In genomic region chr17:16443390-16444257, GRCh38 we compare ENCODE assay signal across 10 cellular contexts. TPM values are rescaled to one million over a fixed set of nuclear protein-coding genes. Genes with fewer than 3 reads are reported as not detected.
A peak's percentile ranks its signal among the peaks of the same experiment; 100 is the strongest.
DNase-seq lines count a peak whose midpoint lies in the region; ATAC-seq, FAIRE-seq and TF ChIP-seq lines count a peak whose summit lies in the region.
"Had no signal": no experiment of that assay in that cellular context is flagged by ENCODE, and none has a peak within 500 bp of the region (broad histone marks: within the 10 kb centered on the region; RNA-seq: fewer than 3 reads in every experiment).

No MANE protein-coding gene starts in this region.

- no peak overlapping the region for H3K14ac ChIP-seq in trophoblast cell (ENCODE audit: low read length)

- POLR2A ChIA-PET in K562 (lab: Yijun Ruan, JAX), result interaction anchor here (0.5 to 5.5 kb wide), 6 partner anchors 8 to 1152 kb away, joined by 3 to 31 read pairs (median 4); partner anchors contain the start of gene UBB

- no peak overlapping the region for H2AFZ ChIP-seq in K562 (ENCODE audit: low read depth, low read length)
- H2AFZ ChIP-seq in trophoblast cell (ENCODE audit: insufficient read depth, low read length, poor library complexity), result no peak overlapping the region

- no peaks in the 10 kb centered on the region for H3K9me3 Mint-ChIP-seq in activated naive CD4-positive, alpha-beta T cell treated with anti-CD3 and anti-CD28 coated beads, Interleukin-2, amount 50 U/mL, for 24 hours
- H3K9me3 Mint-ChIP-seq in activated naive CD4-positive, alpha-beta T cell treated with anti-CD3 and anti-CD28 coated beads, Interleukin-2, amount 10 ng/mL, durations not matched to agents 7 days and 5 days, result no peaks in the 10 kb centered on the region
- no peaks in the 10 kb centered on the region for H3K9me3 Mint-ChIP-seq in stimulated activated naive CD8-positive, alpha-beta T cell treated with anti-CD3 and anti-CD28 coated beads, Interleukin-15, Interleukin-2, amounts not matched to agents 100 ng/mL and 50 ng/mL, for 24 hours

- peaks cover 34% of the 10 kb centered on the region for H3K36me3 Mint-ChIP-seq in activated naive CD4-positive, alpha-beta T cell treated with anti-CD3 and anti-CD28 coated beads, Interleukin-2, amount 50 U/mL, for 24 hours
- H3K36me3 Mint-ChIP-seq in activated naive CD4-positive, alpha-beta T cell treated with anti-CD3 and anti-CD28 coated beads, Interleukin-2, amount 10 ng/mL, durations not matched to agents 7 days and 5 days, result peaks cover 61% of the 10 kb centered on the region
- H3K36me3 Mint-ChIP-seq in stimulated activated naive CD8-positive, alpha-beta T cell treated with anti-CD3 and anti-CD28 coated beads, Interleukin-15, Interleukin-2, amounts not matched to agents 100 ng/mL and 50 ng/mL, for 24 hours (ENCODE audit: low read depth), result peaks cover 75% of the 10 kb centered on the region

- CTCF ChIA-PET in activated naive CD4-positive, alpha-beta T cell treated with anti-CD3 and anti-CD28 coated beads, Interleukin-2, amount 10 ng/mL, durations not matched to agents 7 days and 5 days (lab: Charles Lee), result interaction anchor here (2.0 kb wide), 1 partner anchor 15 kb away, joined by 4 read pairs; no protein-coding TSS in a partner anchor
- CTCF ChIA-PET in K562 (lab: Yijun Ruan, JAX; ENCODE audit: low intra/inter-chr PET ratio), result no interaction called here

- H3K79me1 ChIP-seq in trophoblast cell (ENCODE audit: low read length), result peaks cover 6% of the 10 kb centered on the region

- no peak for TF ChIP-seq RAD21 in K562 (CRISPR knock-in tag; conservative IDR thresholded peaks at IDR 0.05 in 1 of 2, IDR thresholded peaks at IDR 0.05 in 1 of 2)

- H2BK5ac ChIP-seq in trophoblast cell (ENCODE audit: low read depth, low read length, poor library complexity), result no peak overlapping the region

- no peak overlapping the region for H4K91ac ChIP-seq in trophoblast cell (ENCODE audit: low read depth, low read length)

- H3K18ac ChIP-seq in trophoblast cell (ENCODE audit: low read length), result no peak overlapping the region

- intact Hi-C loops in K562 (cut with micrococcal nuclease), result no loop called here

- no peak overlapping the region for H4K12ac ChIP-seq in trophoblast cell (ENCODE audit: low read depth, low read length)

- H3K27me3 ChIP-seq in MG63 (no peaks in the 10 kb centered on the region), K562 (ENCODE audit: control insufficient read depth in 2 of 2, insufficient read depth in 2 of 2, low read length in 2 of 2) (no peaks in the 10 kb centered on the region), trophoblast cell (ENCODE audit: insufficient read depth, low read length) (no peaks in the 10 kb centered on the region)

- H2BK12ac ChIP-seq in trophoblast cell (ENCODE audit: low read length), result no peak overlapping the region

- H3K27ac Mint-ChIP-seq in activated naive CD4-positive, alpha-beta T cell treated with anti-CD3 and anti-CD28 coated beads, Interleukin-2, amount 50 U/mL, for 24 hours, result peak overlapping the region; percentile 85
- no peak overlapping the region for H3K27ac Mint-ChIP-seq in activated naive CD4-positive, alpha-beta T cell treated with anti-CD3 and anti-CD28 coated beads, Interleukin-2, amount 10 ng/mL, durations not matched to agents 7 days and 5 days
- H3K27ac Mint-ChIP-seq in stimulated activated naive CD8-positive, alpha-beta T cell treated with anti-CD3 and anti-CD28 coated beads, Interleukin-15, Interleukin-2, amounts not matched to agents 100 ng/mL and 50 ng/mL, for 24 hours, result peak overlapping the region; percentile 100

- peak overlapping the region; percentile 99; the same call in 1 of the 2 replicates for H3K4me2 ChIP-seq in K562 (ENCODE audit: insufficient read depth, low read length)
- no peak overlapping the region for H3K4me2 ChIP-seq in trophoblast cell (ENCODE audit: low read length)

- no peak overlapping the region for H4K8ac ChIP-seq in trophoblast cell (ENCODE audit: low read depth, low read length)

- no peak overlapping the region for H2AK5ac ChIP-seq in trophoblast cell (ENCODE audit: low read length)

- peak; percentile 72 for TF ChIP-seq POLR2A in K562 (conservative IDR thresholded peaks at IDR 0.05)

- H3K9ac ChIP-seq in K562 (ENCODE audit: insufficient read depth in 1 of 2, low read depth in 2 of 2, low read length in 2 of 2) (peak overlapping the region; percentile 88 to 98), trophoblast cell (ENCODE audit: low read length) (no peak overlapping the region)

- peak; percentile 15 for ATAC-seq in K562
- no peak for ATAC-seq in GM18520 (IDR thresholded peaks at IDR 0.05; ENCODE audit: unreplicated experiment)
- ATAC-seq in HG03469 (IDR thresholded peaks at IDR 0.05; ENCODE audit: unreplicated experiment), result no peak

- peaks cover 62% of the 10 kb centered on the region for H4K20me1 ChIP-seq in K562 (replicated peaks; ENCODE audit: control insufficient read depth, insufficient read depth, low read length)

- H3K4ac ChIP-seq in trophoblast cell (ENCODE audit: low read depth, low read length), result no peak overlapping the region

- peaks cover 21 to 26% of the 10 kb centered on the region in 2 experiments for H3K4me1 ChIP-seq in K562 (replicated peaks in 1 of 2; ENCODE audit: control insufficient read depth in 2 of 2, insufficient read depth in 2 of 2, low read length in 2 of 2)
- peaks cover 7 to 10% of the 10 kb centered on the region in 2 experiments for H3K4me1 ChIP-seq in trophoblast cell (ENCODE audit: control insufficient read depth in 1 of 2, insufficient read depth in 2 of 2, low read length in 2 of 2)

- H3K4me3 ChIP-seq in MG63 (no peak overlapping the region), K562 (no peak overlapping the region), trophoblast cell (ENCODE audit: low read depth, low read length) (no peak overlapping the region)

- H3K27me3 Mint-ChIP-seq in activated naive CD4-positive, alpha-beta T cell treated with anti-CD3 and anti-CD28 coated beads, Interleukin-2, amount 50 U/mL, for 24 hours, result no peaks in the 10 kb centered on the region
- H3K27me3 Mint-ChIP-seq in activated naive CD4-positive, alpha-beta T cell treated with anti-CD3 and anti-CD28 coated beads, Interleukin-2, amount 10 ng/mL, durations not matched to agents 7 days and 5 days, result no peaks in the 10 kb centered on the region
- H3K27me3 Mint-ChIP-seq in stimulated activated naive CD8-positive, alpha-beta T cell treated with anti-CD3 and anti-CD28 coated beads, Interleukin-15, Interleukin-2, amounts not matched to agents 100 ng/mL and 50 ng/mL, for 24 hours, result peaks cover 3% of the 10 kb centered on the region

- peak overlapping the region; percentile 100 for H3K4me3 Mint-ChIP-seq in activated naive CD4-positive, alpha-beta T cell treated with anti-CD3 and anti-CD28 coated beads, Interleukin-2, amount 50 U/mL, for 24 hours
- no peak overlapping the region for H3K4me3 Mint-ChIP-seq in activated naive CD4-positive, alpha-beta T cell treated with anti-CD3 and anti-CD28 coated beads, Interleukin-2, amount 10 ng/mL, durations not matched to agents 7 days and 5 days
- peak overlapping the region; percentile 99 for H3K4me3 Mint-ChIP-seq in stimulated activated naive CD8-positive, alpha-beta T cell treated with anti-CD3 and anti-CD28 coated beads, Interleukin-15, Interleukin-2, amounts not matched to agents 100 ng/mL and 50 ng/mL, for 24 hours

- no peak for DNase-seq in activated naive CD4-positive, alpha-beta T cell treated with anti-CD3 and anti-CD28 coated beads, Interleukin-2, amount 10 ng/mL, durations not matched to agents 7 days and 5 days
- DNase-seq in MG63 (peak; percentile 35), K562 (ENCODE audit: extremely low read depth in 1 of 4, low spot score in 3 of 4) (no peak), trophoblast cell (no peak)
- DNase-seq: cerebellar nuclear complex, NCI-H2029 treated with DMSO at 0.1 percent for 48 hours had no signal

- no TSS peak for BruUV-seq in K562 (replicated peaks; lab: Mats Ljungman, UMichigan)

- H3K9me1 ChIP-seq in K562 (ENCODE audit: control insufficient read depth, insufficient read depth, low read length), result peaks cover 10% of the 10 kb centered on the region

- H3K36me3 ChIP-seq in MG63, result peaks cover 83% of the 10 kb centered on the region
- H3K36me3 ChIP-seq in K562 (ENCODE audit: control insufficient read depth, insufficient read depth, low read length), result peaks cover 87% of the 10 kb centered on the region
- peaks cover 51 to 77% of the 10 kb centered on the region in 2 experiments for H3K36me3 ChIP-seq in trophoblast cell (ENCODE audit: control insufficient read depth in 1 of 2, insufficient read depth in 2 of 2, low read length in 2 of 2)

- WGBS in K562 (ENCODE audit: insufficient coverage, low coverage, missing lambda C conversion rate), result 74% methylated on average over 13 of the region's 28 CpGs
- WGBS in trophoblast cell (ENCODE audit: extremely low coverage, insufficient coverage, insufficient read length), result no CpG with 5 or more reads among the region's 28 CpGs

- H3K9me3 ChIP-seq in MG63 (no peaks in the 10 kb centered on the region), K562 (replicated peaks; ENCODE audit: control insufficient read depth, insufficient read depth, low read depth, low read length) (no peaks in the 10 kb centered on the region), trophoblast cell (ENCODE audit: insufficient read depth, low read depth, low read length) (peaks cover 2% of the 10 kb centered on the region)

- H2BK120ac ChIP-seq in trophoblast cell (ENCODE audit: insufficient read depth, low read length, poor library complexity), result no peak overlapping the region

- H3K23ac ChIP-seq in trophoblast cell (ENCODE audit: low read length), result no peak overlapping the region

- H3K79me2 ChIP-seq in K562 (ENCODE audit: control insufficient read depth, insufficient read depth, low read length) (peaks cover 67% of the 10 kb centered on the region), trophoblast cell (ENCODE audit: control insufficient read depth, insufficient read depth, low read length, poor library complexity) (peaks cover 10% of the 10 kb centered on the region)

- H3K4me1 Mint-ChIP-seq in activated naive CD4-positive, alpha-beta T cell treated with anti-CD3 and anti-CD28 coated beads, Interleukin-2, amount 50 U/mL, for 24 hours, result peaks cover 40% of the 10 kb centered on the region
- peaks cover 46% of the 10 kb centered on the region for H3K4me1 Mint-ChIP-seq in activated naive CD4-positive, alpha-beta T cell treated with anti-CD3 and anti-CD28 coated beads, Interleukin-2, amount 10 ng/mL, durations not matched to agents 7 days and 5 days
- H3K4me1 Mint-ChIP-seq in stimulated activated naive CD8-positive, alpha-beta T cell treated with anti-CD3 and anti-CD28 coated beads, Interleukin-15, Interleukin-2, amounts not matched to agents 100 ng/mL and 50 ng/mL, for 24 hours (ENCODE audit: low read depth), result peaks cover 68% of the 10 kb centered on the region

- no peak for TF ChIP-seq CTCF in K562 (IDR thresholded peaks at IDR 0.05 in 2 of 3, conservative IDR thresholded peaks at IDR 0.05 in 1 of 3; ENCODE audit: insufficient read depth in 2 of 3, low read depth in 1 of 3, low read length in 3 of 3)

- in situ Hi-C loops in K562 (cut with MboI), result no loop called here

- FAIRE-seq in K562 (lab: Jason Lieb, UNC), result no peak

- no peak for TF ChIP-seq EP300 in K562 (IDR thresholded peaks at IDR 0.05; ENCODE audit: low read length)

- H3K27ac ChIP-seq in K562 (ENCODE audit: extremely low read depth, low read depth, low read length) (peak overlapping the region; percentile 91), trophoblast cell (ENCODE audit: low read depth, low read length) (no peak overlapping the region)

RNA-seq across cellular contexts. Expression of gene TRPV2, which starts 28.3 kb away (rescaled TPM):
- total RNA-seq in MG63 (2014; rRNA removed; shearing (Covaris generic); ENCODE audit: low replicate concordance), result 0.05 and 0.30 TPM in 2 replicates
- total RNA-seq in K562 (2011; cell fraction: chromatin; rRNA removed; ENCODE audit: low replicate concordance), result 66.3 and 211 TPM in 2 replicates
- total RNA-seq in K562 (2011; cell fraction: nucleolus; rRNA removed), result 185 and 234 TPM in 2 replicates
- total RNA-seq in K562 (2011; cell fraction: nucleoplasm; rRNA removed), result 108 and 114 TPM in 2 replicates
- 43.5 and 51.6 TPM in 2 replicates for total RNA-seq in K562 (2014; rRNA removed)
- total RNA-seq in K562 (2014; rRNA removed; fragmentation: Illumina TruSeq; extraction: Trizol), result 24.1 and 30.3 TPM in 2 replicates
- total RNA-seq in K562 (2015; rRNA removed; fragmentation: Illumina TruSeq; extraction: Trizol), result 28.6 and 31.9 TPM in 2 replicates
- total RNA-seq in K562 (2021), result 93.6 and 97.5 TPM in 2 replicates
- 37.5 and 60.1 TPM in 2 replicates for polyA plus RNA-seq in K562 (2011; rRNA removed)
- 43.3 and 57.1 TPM in 2 replicates for polyA plus RNA-seq in K562 (2011; cell fraction: cytosol; rRNA removed)
- polyA plus RNA-seq in K562 (2011; cell fraction: nucleus; rRNA removed), result 61.7 and 85.4 TPM in 2 replicates
- 83.6 and 173 TPM in 2 replicates for polyA plus RNA-seq in K562 (2012)
- 29.6 and 39.7 TPM in 2 replicates for polyA plus RNA-seq in K562 (2014; fragmentation: Illumina TruSeq; extraction: Trizol)
- 10 to 100 TPM in 1 of 2 experiments, 1 to 10 TPM in 1; 10.0 to 15.6 TPM for polyA plus RNA-seq in K562 (2014; fragmentation: Nextera tagmentation; extraction: Ambion mirVana)
- 33.7 and 42.0 TPM in 2 replicates for polyA plus RNA-seq in K562 (2014; rRNA removed)
- polyA minus RNA-seq in K562 (2011; rRNA and poly(A)+ RNA removed), result 43.0 and 43.3 TPM in 2 replicates
- polyA minus RNA-seq in K562 (2011; cell fraction: cytosol; rRNA and poly(A)+ RNA removed), result 86.4 and 94.1 TPM in 2 replicates
- 27.1 and 30.0 TPM in 2 replicates for polyA minus RNA-seq in K562 (2011; cell fraction: nucleus; rRNA and poly(A)+ RNA removed)
- 202 and 233 TPM in 2 replicates for polyA plus RNA-seq in trophoblast cell (2013)

RNA-seq across cellular contexts. Expression of gene LRRC75A, which starts 48.4 kb away (rescaled TPM):
- total RNA-seq in MG63 (2014; rRNA removed; shearing (Covaris generic); ENCODE audit: low replicate concordance), result 0.03 TPM in 1 of 2 replicates, not detected in the other
- 0.18 and 0.30 TPM in 2 replicates for total RNA-seq in K562 (2011; cell fraction: chromatin; rRNA removed; ENCODE audit: low replicate concordance)
- 0.13 and 0.33 TPM in 2 replicates for total RNA-seq in K562 (2011; cell fraction: nucleolus; rRNA removed)
- total RNA-seq in K562 (2011; cell fraction: nucleoplasm; rRNA removed), result 0.23 and 0.29 TPM in 2 replicates
- total RNA-seq in K562 (2014; rRNA removed) (not detected in 2 replicates), K562 (2014; rRNA removed; fragmentation: Illumina TruSeq; extraction: Trizol) (not detected in 2 replicates), K562 (2015; rRNA removed; fragmentation: Illumina TruSeq; extraction: Trizol) (not detected in 2 replicates), K562 (2021) (0.04 TPM in 1 of 2 replicates, not detected in the other)
- polyA plus RNA-seq in K562 (2011; rRNA removed) (0.05 and 0.07 TPM in 2 replicates), K562 (2014; fragmentation: Illumina TruSeq; extraction: Trizol) (not detected in 2 replicates), K562 (2014; fragmentation: Nextera tagmentation; extraction: Ambion mirVana) (under 1 TPM; 0.08 to 0.34 TPM), K562 (2014; rRNA removed) (0.05 TPM in 1 of 2 replicates, not detected in the other)
- not detected in 2 replicates for polyA plus RNA-seq in K562 (2011; cell fraction: cytosol; rRNA removed)
- polyA plus RNA-seq in K562 (2011; cell fraction: nucleus; rRNA removed), result 0.03 and 0.07 TPM in 2 replicates
- polyA plus RNA-seq in K562 (2012), result 0.61 and 0.75 TPM in 2 replicates
- polyA minus RNA-seq in K562 (2011; rRNA and poly(A)+ RNA removed), result not detected in 2 replicates
- polyA minus RNA-seq in K562 (2011; cell fraction: cytosol; rRNA and poly(A)+ RNA removed), result not detected in 2 replicates
- 0.11 and 0.13 TPM in 2 replicates for polyA minus RNA-seq in K562 (2011; cell fraction: nucleus; rRNA and poly(A)+ RNA removed)
- 0.15 and 0.17 TPM in 2 replicates for polyA plus RNA-seq in trophoblast cell (2013)

Comparison
In these comparisons a context has a peak if more than half of its experiments do, and no peak if none do; other contexts are left out.
1. RNA of gene TRPV2, which starts 28.3 kb away (total RNA-seq): 24.1 to 234 TPM in K562; 0.05 to 0.30 TPM in MG63; every median in the first group is over 10 times any median in the second.